Comparison of ENCODE assay signal across 8 cellular contexts in genomic region chr11:67270256-67271211, GRCh38. TPM values are rescaled to one million over a fixed set of nuclear protein-coding genes. Genes with fewer than 3 reads are reported as not detected.
DNase-seq lines count a peak whose midpoint lies in the region; ATAC-seq, FAIRE-seq and TF ChIP-seq lines count a peak whose summit lies in the region.

No MANE protein-coding gene starts in this region.

- H3K4me1 ChIP-seq in psoas muscle, result peaks cover 82% of the 10 kb centered on the region

- peaks cover 64% of the 10 kb centered on the region for H3K4me1 Mint-ChIP-seq in activated CD4-positive, alpha-beta T cell treated with anti-CD3 and anti-CD28 coated beads, Interleukin-2, amount 10 ng/mL, durations not matched to agents 7 days and 5 days
- peaks cover 84% of the 10 kb centered on the region for H3K4me1 Mint-ChIP-seq in activated T-cell treated with anti-CD3 and anti-CD28 coated beads, Interleukin-2, amount 50 U/mL, for 4 hours (ENCODE audit: low read depth)

- ATAC-seq in activated T-cell treated with anti-CD3 and anti-CD28 coated beads, Interleukin-2, amount 50 U/mL, for 4 hours, result no peak
- no peak for ATAC-seq in psoas muscle
- ATAC-seq in GM21367 (IDR thresholded peaks at IDR 0.05; ENCODE audit: unreplicated experiment), result no peak

- H3K36me3 ChIP-seq in psoas muscle (ENCODE audit: insufficient read depth in 1 of 2, low read depth in 1 of 2), result peaks cover 0 to 14% of the 10 kb centered on the region in 2 donors

- WGBS in psoas muscle, 3 donors, result 48 to 58% (median 51%) methylated on average over 28 of the region's 28 CpGs

- POLR2A ChIA-PET in activated CD4-positive, alpha-beta T cell treated with anti-CD3 and anti-CD28 coated beads, Interleukin-2, amount 10 ng/mL, durations not matched to agents 7 days and 5 days (lab: Charles Lee), result interaction anchor here (0.6 to 1.1 kb wide), 2 partner anchors 47 to 73 kb away, joined by 5 to 6 read pairs; no protein-coding TSS in a partner anchor

- peak overlapping the region; percentile 95 for H3K4me3 Mint-ChIP-seq in activated CD4-positive, alpha-beta T cell treated with anti-CD3 and anti-CD28 coated beads, Interleukin-2, amount 10 ng/mL, durations not matched to agents 7 days and 5 days
- peak overlapping the region; percentile 96 for H3K4me3 Mint-ChIP-seq in activated T-cell treated with anti-CD3 and anti-CD28 coated beads, Interleukin-2, amount 50 U/mL, for 4 hours

- no peak for TF ChIP-seq CTCF in psoas muscle (IDR thresholded peaks at IDR 0.05)

- DNase-seq in activated CD4-positive, alpha-beta T cell treated with anti-CD3 and anti-CD28 coated beads, Interleukin-2, amount 10 ng/mL, durations not matched to agents 7 days and 5 days, result peak; percentile 33
- no peak for DNase-seq in activated CD4-positive, alpha-beta T cell treated with anti-CD3 and anti-CD28 coated beads, Interleukin-2, amount 50 U/mL, for 4 hours
- DNase-seq in activated T-cell treated with anti-CD3 and anti-CD28 coated beads, Interleukin-2, amount 50 U/mL, for 4 hours, result no peak
- DNase-seq in cardiac septum (ENCODE audit: low spot score) (peak; percentile 90), psoas muscle (peak; percentile 55 to 73), NCI-H146 treated with DMSO at 0.1 percent for 48 hours (lab: John Stamatoyannopoulos, UW; ENCODE audit: unreplicated experiment) (no peak), urothelium cell line (ENCODE audit: low spot score) (no peak)

- no peaks in the 10 kb centered on the region for H3K27me3 ChIP-seq in psoas muscle (ENCODE audit: insufficient read depth in 3 of 3, low read length in 2 of 3)

- intact Hi-C loops in cardiac septum (cut with DNase I) (no loop called here), psoas muscle (cut with DNase I) (no loop called here)

- peaks cover 70% of the 10 kb centered on the region for H3K36me3 Mint-ChIP-seq in activated CD4-positive, alpha-beta T cell treated with anti-CD3 and anti-CD28 coated beads, Interleukin-2, amount 10 ng/mL, durations not matched to agents 7 days and 5 days (ENCODE audit: low read depth)
- peaks cover 5% of the 10 kb centered on the region for H3K36me3 Mint-ChIP-seq in activated T-cell treated with anti-CD3 and anti-CD28 coated beads, Interleukin-2, amount 50 U/mL, for 4 hours (ENCODE audit: insufficient read depth)

- no peaks in the 10 kb centered on the region for H3K9me3 Mint-ChIP-seq in activated CD4-positive, alpha-beta T cell treated with anti-CD3 and anti-CD28 coated beads, Interleukin-2, amount 10 ng/mL, durations not matched to agents 7 days and 5 days
- H3K9me3 Mint-ChIP-seq in activated T-cell treated with anti-CD3 and anti-CD28 coated beads, Interleukin-2, amount 50 U/mL, for 4 hours, result no peaks in the 10 kb centered on the region

- peak overlapping the region; percentile 93 for H3K27ac Mint-ChIP-seq in activated CD4-positive, alpha-beta T cell treated with anti-CD3 and anti-CD28 coated beads, Interleukin-2, amount 10 ng/mL, durations not matched to agents 7 days and 5 days

- peak overlapping the region; percentile 49 for H3K4me3 ChIP-seq in psoas muscle

- CTCF ChIA-PET in activated CD4-positive, alpha-beta T cell treated with anti-CD3 and anti-CD28 coated beads, Interleukin-2, amount 10 ng/mL, durations not matched to agents 7 days and 5 days (lab: Charles Lee), result interaction anchor here (0.6 to 5.1 kb wide), 10 partner anchors 8 to 279 kb away, joined by 3 to 36 read pairs (median 8); partner anchors contain the start of gene ANKRD13D

- H3K27ac ChIP-seq in psoas muscle, result peak overlapping the region; percentile 51

- H3K9me3 ChIP-seq in psoas muscle, result no peaks in the 10 kb centered on the region

- no peaks in the 10 kb centered on the region for H3K27me3 Mint-ChIP-seq in activated CD4-positive, alpha-beta T cell treated with anti-CD3 and anti-CD28 coated beads, Interleukin-2, amount 10 ng/mL, durations not matched to agents 7 days and 5 days
- no peaks in the 10 kb centered on the region for H3K27me3 Mint-ChIP-seq in activated T-cell treated with anti-CD3 and anti-CD28 coated beads, Interleukin-2, amount 50 U/mL, for 4 hours (ENCODE audit: low read depth)

- no peak for FAIRE-seq in urothelium cell line (lab: Jason Lieb, UNC)

RNA-seq across cellular contexts. Expression of gene GRK2, which starts 4.3 kb away (rescaled TPM):
- total RNA-seq in activated CD4-positive, alpha-beta T cell treated with anti-CD3 and anti-CD28 coated beads, Interleukin-2, amount 10 ng/mL, durations not matched to agents 7 days and 5 days, result 100 to 1,000 TPM; 306 to 324 TPM
- total RNA-seq in activated T-cell treated with anti-CD3 and anti-CD28 coated beads, Interleukin-2, amount 50 U/mL, for 4 hours, result 100 to 1,000 TPM; 152 to 172 (median 171) TPM
- total RNA-seq in cardiac septum, result 43.1 TPM
- 10 to 100 TPM; 41.7 to 46.8 (median 46.1) TPM for total RNA-seq in psoas muscle
- polyA plus RNA-seq in psoas muscle, result 10 to 100 TPM; 37.3 to 56.8 (median 46.2) TPM

RNA-seq across cellular contexts. Expression of gene ANKRD13D, which starts 18.6 kb away (rescaled TPM):
- total RNA-seq in activated CD4-positive, alpha-beta T cell treated with anti-CD3 and anti-CD28 coated beads, Interleukin-2, amount 10 ng/mL, durations not matched to agents 7 days and 5 days, result 100 to 1,000 TPM; 135 to 194 TPM
- 10 to 100 TPM; 67.7 to 75.4 (median 69.8) TPM for total RNA-seq in activated T-cell treated with anti-CD3 and anti-CD28 coated beads, Interleukin-2, amount 50 U/mL, for 4 hours
- total RNA-seq in cardiac septum (20.0 TPM), psoas muscle (1 to 10 TPM; 4.1 to 8.6 (median 7.8) TPM)
- polyA plus RNA-seq in psoas muscle, result 1 to 10 TPM; 4.6 to 7.0 (median 5.9) TPM

RNA-seq across cellular contexts. Expression of gene SSH3, which starts 32.8 kb away (rescaled TPM):
- 1 to 10 TPM; 8.2 to 9.6 TPM for total RNA-seq in activated CD4-positive, alpha-beta T cell treated with anti-CD3 and anti-CD28 coated beads, Interleukin-2, amount 10 ng/mL, durations not matched to agents 7 days and 5 days
- total RNA-seq in activated T-cell treated with anti-CD3 and anti-CD28 coated beads, Interleukin-2, amount 50 U/mL, for 4 hours, result 1 to 10 TPM; 4.8 to 7.2 (median 6.6) TPM
- 22.3 TPM for total RNA-seq in cardiac septum
- total RNA-seq in psoas muscle, result 10 to 100 TPM in 1 of 4 donors, 1 to 10 TPM in 3; 3.7 to 10.1 (median 6.9) TPM
- 1 to 10 TPM; 3.0 to 5.0 (median 4.2) TPM for polyA plus RNA-seq in psoas muscle

Comparison
In these comparisons a context has a peak if more than half of its experiments do, and no peak if none do; other contexts are left out.
1. DNase-seq: peak in activated CD4-positive, alpha-beta T cell treated with anti-CD3 and anti-CD28 coated beads, Interleukin-2, amount 10 ng/mL, durations not matched to agents 7 days and 5 days (single experiment), cardiac septum (single experiment) and psoas muscle (2 of 2); none in activated CD4-positive, alpha-beta T cell treated with anti-CD3 and anti-CD28 coated beads, Interleukin-2, amount 50 U/mL, for 4 hours (0 of 2), activated T-cell treated with anti-CD3 and anti-CD28 coated beads, Interleukin-2, amount 50 U/mL, for 4 hours (single experiment), NCI-H146 treated with DMSO at 0.1 percent for 48 hours (single experiment) and urothelium cell line (single experiment).